8 cellular contexts compared by ENCODE assay signal in genomic region chr7:92135100-92135429, GRCh38. TPM values are rescaled to one million over a fixed set of nuclear protein-coding genes. Genes with fewer than 3 reads are reported as not detected.
DNase-seq lines count a peak whose midpoint lies in the region; ATAC-seq, FAIRE-seq and TF ChIP-seq lines count a peak whose summit lies in the region.

No MANE protein-coding gene starts in this region.

- no peak for TF ChIP-seq EP300 in neural cell (conservative IDR thresholded peaks at IDR 0.05; ENCODE audit: poor library complexity, severe bottlenecking)

- peak overlapping the region; percentile 96 for H3K4me3 ChIP-seq in neural cell (ENCODE audit: low read length)

- H4K20me1 ChIP-seq in neural cell (ENCODE audit: insufficient read depth): no peaks in the 10 kb centered on the region

- peaks cover 31 to 37% (median 34%) of the 10 kb centered on the region in 3 donors for H3K4me1 Mint-ChIP-seq in T-cell

- no peak for FAIRE-seq in HTR-8/SVneo (lab: Jason Lieb, UNC)

- no peaks in the 10 kb centered on the region for H3K27me3 ChIP-seq in neural cell (ENCODE audit: insufficient read depth, low read depth, low read length)

- no peak for TF ChIP-seq RAD21 in neural cell (conservative IDR thresholded peaks at IDR 0.05)

- peaks cover 31% of the 10 kb centered on the region for H3K79me2 ChIP-seq in neural cell (replicated peaks; ENCODE audit: insufficient read depth, low read length)

- H2AFZ ChIP-seq in neural cell (ENCODE audit: low read depth, low read length): peak overlapping the region; percentile 82

- no peak for TF ChIP-seq CTCF in neural cell (IDR thresholded peaks at IDR 0.05; ENCODE audit: poor library complexity, severe bottlenecking)

- no peaks in the 10 kb centered on the region for H3K9me2 ChIP-seq in neural cell (ENCODE audit: insufficient read depth, low read length)

- peaks cover 6% of the 10 kb centered on the region for H3K36me3 Mint-ChIP-seq in T-cell

- H3K27me3 Mint-ChIP-seq in T-cell: no peaks in the 10 kb centered on the region

- ATAC-seq in T-cell (replicated peaks in 1 of 4): no peak
- peak; percentile 1 for ATAC-seq in esophagus mucosa

- DNase-seq in DMS114 treated with DMSO at 0.1 percent for 48 hours (lab: John Stamatoyannopoulos, UW; ENCODE audit: unreplicated experiment) (peak; percentile 43), HT1080 (ENCODE audit: low read depth) (peak; percentile 14), T-cell (peak in 7 of 34 experiments; percentile 0 to 17 (median 2)), GM19238 (ENCODE audit: insufficient read length, low spot score) (no peak), HTR-8/SVneo (ENCODE audit: insufficient read length, low spot score) (no peak)
- no peak for DNase-seq in activated CD4-positive, CD25-positive, alpha-beta regulatory T cell treated with anti-CD3 and anti-CD28 coated beads, Interleukin-2, amount 50 U/mL, for 72 hours

- CTCF ChIA-PET in T-cell (lab: Charles Lee): no interaction called here

- peak overlapping the region; percentile 89 to 99 (median 95) for H3K4me3 Mint-ChIP-seq in T-cell

- POLR2A ChIA-PET in T-cell (lab: Charles Lee): no interaction called here

- no peaks in the 10 kb centered on the region for H3K9me3 ChIP-seq in neural cell (ENCODE audit: low read length)

- H3K27ac ChIP-seq in neural cell (ENCODE audit: low read length): peak overlapping the region; percentile 95

- peak overlapping the region; percentile 94 to 99 for H3K27ac Mint-ChIP-seq in T-cell

- H3K4me2 ChIP-seq in neural cell (ENCODE audit: low read length): peak overlapping the region; percentile 52

- no peaks in the 10 kb centered on the region for H3K36me3 ChIP-seq in neural cell (ENCODE audit: insufficient read depth, low read length)

- no peaks in the 10 kb centered on the region for H3F3A ChIP-seq in neural cell (ENCODE audit: insufficient read depth, low read length, poor library complexity, severe bottlenecking)

- peak overlapping the region; percentile 97 for H3K9ac ChIP-seq in neural cell (ENCODE audit: low read length)

- H3K9me3 Mint-ChIP-seq in T-cell: no peaks in the 10 kb centered on the region

TF ChIP-seq in neural cell, 6 proteins besides CTCF, POLR2A, EP300 and RAD21:
- TF ChIP-seq SMC3 (conservative IDR thresholded peaks at IDR 0.05; ENCODE audit: poor library complexity) (no peak), MXI1 (conservative IDR thresholded peaks at IDR 0.05; ENCODE audit: poor library complexity, severe bottlenecking) (no peak), REST (IDR thresholded peaks at IDR 0.05; ENCODE audit: borderline replicate concordance) (no peak), POLR2AphosphoS5 (IDR thresholded peaks at IDR 0.05) (no peak), TAF1 (IDR thresholded peaks at IDR 0.05; ENCODE audit: low read depth) (no peak), EZH2 (IDR thresholded peaks at IDR 0.05; ENCODE audit: borderline replicate concordance, insufficient read depth, low read length, poor library complexity, severe bottlenecking) (no peak)

RNA-seq across cellular contexts. Expression of gene CYP51A1, which starts 0.8 kb away (rescaled TPM):
- 135 and 139 TPM in 2 replicates for total RNA-seq in HT1080 (2014; rRNA removed; shearing (Covaris generic))
- polyA plus RNA-seq in HT1080 (2015; cell fraction: cytosol; rRNA removed): 59.5 and 69.9 TPM in 2 replicates
- polyA plus RNA-seq in HT1080 (2015; cell fraction: nucleus; rRNA removed): 59.5 and 62.2 TPM in 2 replicates
- total RNA-seq in T-cell (10 to 100 TPM; 12.8 to 25.8 (median 18.5) TPM), esophagus mucosa (134 TPM)
- 118 and 137 TPM in 2 replicates for polyA plus RNA-seq in neural cell
- polyA minus RNA-seq in neural cell: 208 and 217 TPM in 2 replicates

RNA-seq across cellular contexts. Expression of gene LRRD1, which starts 43.9 kb away (rescaled TPM):
- total RNA-seq in HT1080 (2014; rRNA removed; shearing (Covaris generic)): 0.10 TPM in 1 of 2 replicates, not detected in the other
- not detected in 2 replicates for polyA plus RNA-seq in HT1080 (2015; cell fraction: cytosol; rRNA removed)
- polyA plus RNA-seq in HT1080 (2015; cell fraction: nucleus; rRNA removed): 0.11 TPM in 1 of 2 replicates, not detected in the other
- total RNA-seq in T-cell: not detected
- not detected for total RNA-seq in esophagus mucosa
- polyA plus RNA-seq in neural cell: 2.6 and 2.7 TPM in 2 replicates
- polyA minus RNA-seq in neural cell: 2.2 and 3.6 TPM in 2 replicates

Comparison
In these comparisons a context has a peak if more than half of its experiments do, and no peak if none do; other contexts are left out.
1. DNase-seq: peak in DMS114 treated with DMSO at 0.1 percent for 48 hours (single experiment) and HT1080 (single experiment); none in GM19238 (single experiment), activated CD4-positive, CD25-positive, alpha-beta regulatory T cell treated with anti-CD3 and anti-CD28 coated beads, Interleukin-2, amount 50 U/mL, for 72 hours (single experiment) and HTR-8/SVneo (single experiment).